1 cellular context compared by ENCODE assay signal in genomic region chr17:76452646-76453430, GRCh38.
TF ChIP-seq lines count a peak whose summit lies in the region.

UBE2O (minus strand) TSS chr17:76453152; CDS start chr17:76453141, 11 bp downstream.

TF ChIP-seq in HepG2, 621 proteins besides CTCF, POLR2A, EP300 and RAD21 (continued from another document and continues in another):
- TF ChIP-seq, protein P1, sequence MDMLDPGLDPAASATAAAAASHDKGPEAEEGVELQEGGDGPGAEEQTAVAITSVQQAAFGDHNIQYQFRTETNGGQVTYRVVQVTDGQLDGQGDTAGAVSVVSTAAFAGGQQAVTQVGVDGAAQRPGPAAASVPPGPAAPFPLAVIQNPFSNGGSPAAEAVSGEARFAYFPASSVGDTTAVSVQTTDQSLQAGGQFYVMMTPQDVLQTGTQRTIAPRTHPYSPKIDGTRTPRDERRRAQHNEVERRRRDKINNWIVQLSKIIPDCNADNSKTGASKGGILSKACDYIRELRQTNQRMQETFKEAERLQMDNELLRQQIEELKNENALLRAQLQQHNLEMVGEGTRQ (IDR thresholded peaks at IDR 0.05; ENCODE audit: low read depth, low read length), result no peak
- TF ChIP-seq, protein P1 (CRISPR knock-in tag; IDR thresholded peaks at IDR 0.05; ENCODE audit: borderline replicate concordance), result no peak
- TF ChIP-seq NFE2L1 (CRISPR knock-in tag; IDR thresholded peaks at IDR 0.05; ENCODE audit: borderline replicate concordance), result no peak
- TF ChIP-seq, protein P2, sequence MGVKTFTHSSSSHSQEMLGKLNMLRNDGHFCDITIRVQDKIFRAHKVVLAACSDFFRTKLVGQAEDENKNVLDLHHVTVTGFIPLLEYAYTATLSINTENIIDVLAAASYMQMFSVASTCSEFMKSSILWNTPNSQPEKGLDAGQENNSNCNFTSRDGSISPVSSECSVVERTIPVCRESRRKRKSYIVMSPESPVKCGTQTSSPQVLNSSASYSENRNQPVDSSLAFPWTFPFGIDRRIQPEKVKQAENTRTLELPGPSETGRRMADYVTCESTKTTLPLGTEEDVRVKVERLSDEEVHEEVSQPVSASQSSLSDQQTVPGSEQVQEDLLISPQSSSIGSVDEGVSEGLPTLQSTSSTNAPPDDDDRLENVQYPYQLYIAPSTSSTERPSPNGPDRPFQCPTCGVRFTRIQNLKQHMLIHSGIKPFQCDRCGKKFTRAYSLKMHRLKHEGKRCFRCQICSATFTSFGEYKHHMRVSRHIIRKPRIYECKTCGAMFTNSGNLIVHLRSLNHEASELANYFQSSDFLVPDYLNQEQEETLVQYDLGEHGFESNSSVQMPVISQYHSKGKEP (CRISPR knock-in tag; IDR thresholded peaks at IDR 0.05), result no peak
- TF ChIP-seq ZFP62 (CRISPR knock-in tag; IDR thresholded peaks at IDR 0.05), result no peak
- peak; percentile 97 for TF ChIP-seq SP4 (CRISPR knock-in tag; IDR thresholded peaks at IDR 0.05)
- TF ChIP-seq E2F1 (CRISPR knock-in tag; IDR thresholded peaks at IDR 0.05), result no peak; the same call in 1 of the 2 replicates
- TF ChIP-seq ZFP1 (CRISPR knock-in tag; IDR thresholded peaks at IDR 0.05), result no peak
- TF ChIP-seq, protein P3, sequence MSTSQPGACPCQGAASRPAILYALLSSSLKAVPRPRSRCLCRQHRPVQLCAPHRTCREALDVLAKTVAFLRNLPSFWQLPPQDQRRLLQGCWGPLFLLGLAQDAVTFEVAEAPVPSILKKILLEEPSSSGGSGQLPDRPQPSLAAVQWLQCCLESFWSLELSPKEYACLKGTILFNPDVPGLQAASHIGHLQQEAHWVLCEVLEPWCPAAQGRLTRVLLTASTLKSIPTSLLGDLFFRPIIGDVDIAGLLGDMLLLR (CRISPR knock-in tag; IDR thresholded peaks at IDR 0.05), result no peak; the same call in 1 of the 2 replicates
- TF ChIP-seq ZNF709 (CRISPR knock-in tag; IDR thresholded peaks at IDR 0.05), result peak; percentile 84
- TF ChIP-seq, protein P4, sequence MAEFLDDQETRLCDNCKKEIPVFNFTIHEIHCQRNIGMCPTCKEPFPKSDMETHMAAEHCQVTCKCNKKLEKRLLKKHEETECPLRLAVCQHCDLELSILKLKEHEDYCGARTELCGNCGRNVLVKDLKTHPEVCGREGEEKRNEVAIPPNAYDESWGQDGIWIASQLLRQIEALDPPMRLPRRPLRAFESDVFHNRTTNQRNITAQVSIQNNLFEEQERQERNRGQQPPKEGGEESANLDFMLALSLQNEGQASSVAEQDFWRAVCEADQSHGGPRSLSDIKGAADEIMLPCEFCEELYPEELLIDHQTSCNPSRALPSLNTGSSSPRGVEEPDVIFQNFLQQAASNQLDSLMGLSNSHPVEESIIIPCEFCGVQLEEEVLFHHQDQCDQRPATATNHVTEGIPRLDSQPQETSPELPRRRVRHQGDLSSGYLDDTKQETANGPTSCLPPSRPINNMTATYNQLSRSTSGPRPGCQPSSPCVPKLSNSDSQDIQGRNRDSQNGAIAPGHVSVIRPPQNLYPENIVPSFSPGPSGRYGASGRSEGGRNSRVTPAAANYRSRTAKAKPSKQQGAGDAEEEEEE (CRISPR knock-in tag; IDR thresholded peaks at IDR 0.05; ENCODE audit: borderline replicate concordance), result no peak
- TF ChIP-seq ZNF496 (CRISPR knock-in tag; IDR thresholded peaks at IDR 0.05; ENCODE audit: insufficient replicate concordance), result no peak
- no peak for TF ChIP-seq HOXA7 (CRISPR knock-in tag; IDR thresholded peaks at IDR 0.05)
- TF ChIP-seq ZNF530 (CRISPR knock-in tag; IDR thresholded peaks at IDR 0.05; ENCODE audit: low read depth), result no peak
- peak; percentile 92 for TF ChIP-seq RBFOX2 (IDR thresholded peaks at IDR 0.05; ENCODE audit: low read depth, low read length)
- TF ChIP-seq HNF4G (IDR thresholded peaks at IDR 0.05; ENCODE audit: borderline replicate concordance, low read depth, low read length), result no peak
- 0 out of 2 replicates have a peak, but pooled peaks have one; percentile 9 for TF ChIP-seq HNF4G (CRISPR knock-in tag; IDR thresholded peaks at IDR 0.05; ENCODE audit: borderline replicate concordance, low read depth)
- no peak for TF ChIP-seq TBX3 (IDR thresholded peaks at IDR 0.05; ENCODE audit: borderline replicate concordance)
- peak; percentile 57 for TF ChIP-seq SALL1 (CRISPR knock-in tag; IDR thresholded peaks at IDR 0.05)
- TF ChIP-seq, protein P5, sequence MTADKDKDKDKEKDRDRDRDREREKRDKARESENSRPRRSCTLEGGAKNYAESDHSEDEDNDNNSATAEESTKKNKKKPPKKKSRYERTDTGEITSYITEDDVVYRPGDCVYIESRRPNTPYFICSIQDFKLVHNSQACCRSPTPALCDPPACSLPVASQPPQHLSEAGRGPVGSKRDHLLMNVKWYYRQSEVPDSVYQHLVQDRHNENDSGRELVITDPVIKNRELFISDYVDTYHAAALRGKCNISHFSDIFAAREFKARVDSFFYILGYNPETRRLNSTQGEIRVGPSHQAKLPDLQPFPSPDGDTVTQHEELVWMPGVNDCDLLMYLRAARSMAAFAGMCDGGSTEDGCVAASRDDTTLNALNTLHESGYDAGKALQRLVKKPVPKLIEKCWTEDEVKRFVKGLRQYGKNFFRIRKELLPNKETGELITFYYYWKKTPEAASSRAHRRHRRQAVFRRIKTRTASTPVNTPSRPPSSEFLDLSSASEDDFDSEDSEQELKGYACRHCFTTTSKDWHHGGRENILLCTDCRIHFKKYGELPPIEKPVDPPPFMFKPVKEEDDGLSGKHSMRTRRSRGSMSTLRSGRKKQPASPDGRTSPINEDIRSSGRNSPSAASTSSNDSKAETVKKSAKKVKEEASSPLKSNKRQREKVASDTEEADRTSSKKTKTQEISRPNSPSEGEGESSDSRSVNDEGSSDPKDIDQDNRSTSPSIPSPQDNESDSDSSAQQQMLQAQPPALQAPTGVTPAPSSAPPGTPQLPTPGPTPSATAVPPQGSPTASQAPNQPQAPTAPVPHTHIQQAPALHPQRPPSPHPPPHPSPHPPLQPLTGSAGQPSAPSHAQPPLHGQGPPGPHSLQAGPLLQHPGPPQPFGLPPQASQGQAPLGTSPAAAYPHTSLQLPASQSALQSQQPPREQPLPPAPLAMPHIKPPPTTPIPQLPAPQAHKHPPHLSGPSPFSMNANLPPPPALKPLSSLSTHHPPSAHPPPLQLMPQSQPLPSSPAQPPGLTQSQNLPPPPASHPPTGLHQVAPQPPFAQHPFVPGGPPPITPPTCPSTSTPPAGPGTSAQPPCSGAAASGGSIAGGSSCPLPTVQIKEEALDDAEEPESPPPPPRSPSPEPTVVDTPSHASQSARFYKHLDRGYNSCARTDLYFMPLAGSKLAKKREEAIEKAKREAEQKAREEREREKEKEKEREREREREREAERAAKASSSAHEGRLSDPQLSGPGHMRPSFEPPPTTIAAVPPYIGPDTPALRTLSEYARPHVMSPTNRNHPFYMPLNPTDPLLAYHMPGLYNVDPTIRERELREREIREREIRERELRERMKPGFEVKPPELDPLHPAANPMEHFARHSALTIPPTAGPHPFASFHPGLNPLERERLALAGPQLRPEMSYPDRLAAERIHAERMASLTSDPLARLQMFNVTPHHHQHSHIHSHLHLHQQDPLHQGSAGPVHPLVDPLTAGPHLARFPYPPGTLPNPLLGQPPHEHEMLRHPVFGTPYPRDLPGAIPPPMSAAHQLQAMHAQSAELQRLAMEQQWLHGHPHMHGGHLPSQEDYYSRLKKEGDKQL (CRISPR knock-in tag; IDR thresholded peaks at IDR 0.05; ENCODE audit: low read depth), result no peak
- no peak for TF ChIP-seq CCAR2 (optimal IDR thresholded peaks at IDR 0.05; ENCODE audit: low read depth, low read length)
- peak; percentile 78 for TF ChIP-seq ZSCAN21 (CRISPR knock-in tag; IDR thresholded peaks at IDR 0.05; ENCODE audit: borderline replicate concordance)
- TF ChIP-seq KDM1A (CRISPR knock-in tag; IDR thresholded peaks at IDR 0.05), result peak; percentile 99
- no peak for TF ChIP-seq RAD51 (IDR thresholded peaks at IDR 0.05; ENCODE audit: borderline replicate concordance)
- peak; percentile 28 for TF ChIP-seq AGO1 (IDR thresholded peaks at IDR 0.05; ENCODE audit: low read depth, low read length, poor library complexity, severe bottlenecking)
- peak; percentile 77 for TF ChIP-seq AGO2 (optimal IDR thresholded peaks at IDR 0.05; ENCODE audit: low read depth, low read length)
- TF ChIP-seq, protein P6, sequence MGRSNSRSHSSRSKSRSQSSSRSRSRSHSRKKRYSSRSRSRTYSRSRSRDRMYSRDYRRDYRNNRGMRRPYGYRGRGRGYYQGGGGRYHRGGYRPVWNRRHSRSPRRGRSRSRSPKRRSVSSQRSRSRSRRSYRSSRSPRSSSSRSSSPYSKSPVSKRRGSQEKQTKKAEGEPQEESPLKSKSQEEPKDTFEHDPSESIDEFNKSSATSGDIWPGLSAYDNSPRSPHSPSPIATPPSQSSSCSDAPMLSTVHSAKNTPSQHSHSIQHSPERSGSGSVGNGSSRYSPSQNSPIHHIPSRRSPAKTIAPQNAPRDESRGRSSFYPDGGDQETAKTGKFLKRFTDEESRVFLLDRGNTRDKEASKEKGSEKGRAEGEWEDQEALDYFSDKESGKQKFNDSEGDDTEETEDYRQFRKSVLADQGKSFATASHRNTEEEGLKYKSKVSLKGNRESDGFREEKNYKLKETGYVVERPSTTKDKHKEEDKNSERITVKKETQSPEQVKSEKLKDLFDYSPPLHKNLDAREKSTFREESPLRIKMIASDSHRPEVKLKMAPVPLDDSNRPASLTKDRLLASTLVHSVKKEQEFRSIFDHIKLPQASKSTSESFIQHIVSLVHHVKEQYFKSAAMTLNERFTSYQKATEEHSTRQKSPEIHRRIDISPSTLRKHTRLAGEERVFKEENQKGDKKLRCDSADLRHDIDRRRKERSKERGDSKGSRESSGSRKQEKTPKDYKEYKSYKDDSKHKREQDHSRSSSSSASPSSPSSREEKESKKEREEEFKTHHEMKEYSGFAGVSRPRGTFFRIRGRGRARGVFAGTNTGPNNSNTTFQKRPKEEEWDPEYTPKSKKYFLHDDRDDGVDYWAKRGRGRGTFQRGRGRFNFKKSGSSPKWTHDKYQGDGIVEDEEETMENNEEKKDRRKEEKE (IDR thresholded peaks at IDR 0.05), result no peak
- TF ChIP-seq, protein P7, sequence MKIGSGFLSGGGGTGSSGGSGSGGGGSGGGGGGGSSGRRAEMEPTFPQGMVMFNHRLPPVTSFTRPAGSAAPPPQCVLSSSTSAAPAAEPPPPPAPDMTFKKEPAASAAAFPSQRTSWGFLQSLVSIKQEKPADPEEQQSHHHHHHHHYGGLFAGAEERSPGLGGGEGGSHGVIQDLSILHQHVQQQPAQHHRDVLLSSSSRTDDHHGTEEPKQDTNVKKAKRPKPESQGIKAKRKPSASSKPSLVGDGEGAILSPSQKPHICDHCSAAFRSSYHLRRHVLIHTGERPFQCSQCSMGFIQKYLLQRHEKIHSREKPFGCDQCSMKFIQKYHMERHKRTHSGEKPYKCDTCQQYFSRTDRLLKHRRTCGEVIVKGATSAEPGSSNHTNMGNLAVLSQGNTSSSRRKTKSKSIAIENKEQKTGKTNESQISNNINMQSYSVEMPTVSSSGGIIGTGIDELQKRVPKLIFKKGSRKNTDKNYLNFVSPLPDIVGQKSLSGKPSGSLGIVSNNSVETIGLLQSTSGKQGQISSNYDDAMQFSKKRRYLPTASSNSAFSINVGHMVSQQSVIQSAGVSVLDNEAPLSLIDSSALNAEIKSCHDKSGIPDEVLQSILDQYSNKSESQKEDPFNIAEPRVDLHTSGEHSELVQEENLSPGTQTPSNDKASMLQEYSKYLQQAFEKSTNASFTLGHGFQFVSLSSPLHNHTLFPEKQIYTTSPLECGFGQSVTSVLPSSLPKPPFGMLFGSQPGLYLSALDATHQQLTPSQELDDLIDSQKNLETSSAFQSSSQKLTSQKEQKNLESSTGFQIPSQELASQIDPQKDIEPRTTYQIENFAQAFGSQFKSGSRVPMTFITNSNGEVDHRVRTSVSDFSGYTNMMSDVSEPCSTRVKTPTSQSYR (CRISPR knock-in tag; IDR thresholded peaks at IDR 0.05; ENCODE audit: borderline replicate concordance), result peak; percentile 75; the same call in 1 of the 2 replicates
- no peak for TF ChIP-seq STAT5B (CRISPR knock-in tag; IDR thresholded peaks at IDR 0.05)
- peak; percentile 65 for TF ChIP-seq MAX (IDR thresholded peaks at IDR 0.05)
